Comparison of ENCODE assay signal across 18 cellular contexts in the genomic region with DNA sequence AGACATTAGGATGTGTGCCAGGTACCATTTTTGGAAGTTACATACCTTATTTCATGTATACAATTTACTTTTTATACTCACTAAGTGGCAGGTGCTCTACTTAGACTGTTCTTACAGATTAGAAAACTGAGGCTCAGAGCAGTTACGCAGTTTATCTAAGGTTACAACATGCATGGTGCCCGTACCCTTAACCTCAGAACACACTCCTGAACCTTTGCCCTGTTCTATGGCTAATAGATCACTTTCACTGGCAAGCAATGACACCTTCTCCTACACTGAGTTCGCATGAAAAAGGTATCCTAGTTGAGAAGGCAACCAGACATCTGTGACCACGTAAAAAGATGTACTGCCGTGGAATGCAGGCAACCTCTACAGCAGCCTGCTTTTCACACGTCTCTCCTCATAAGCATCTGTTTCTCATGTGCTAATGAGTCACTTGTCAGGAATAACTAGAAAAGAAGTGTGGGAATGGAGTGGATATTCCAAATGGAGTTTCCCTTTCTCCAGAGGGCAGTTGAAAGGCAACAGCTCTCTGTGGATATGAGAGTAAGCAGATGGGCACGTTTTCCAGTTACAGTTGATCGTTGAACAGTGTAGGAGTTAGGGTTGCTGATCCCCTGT.
DNase-seq lines count a peak whose midpoint lies in the region; ATAC-seq and TF ChIP-seq lines count a peak whose summit lies in the region.
"Had no signal": no experiment of that assay in that cellular context is flagged by ENCODE, and none has a peak within 500 bp of the region (broad histone marks: within the 10 kb centered on the region; RNA-seq: fewer than 3 reads in every experiment).

No MANE protein-coding gene starts in this region.

- no peak for TF ChIP-seq CTCF in epithelial cell of esophagus (IDR thresholded peaks at IDR 0.05; ENCODE audit: insufficient read depth, low read depth, low read length, missing control alignments)
- TF ChIP-seq CTCF in hepatocyte (IDR thresholded peaks at IDR 0.05; ENCODE audit: poor library complexity): no peak
- TF ChIP-seq CTCF in A673 (conservative IDR thresholded peaks at IDR 0.05; ENCODE audit: low read depth, low read length): no peak

- POLR2A ChIA-PET in A673 (lab: Charles Lee; ENCODE audit: low non-redundant PET): no interaction called here

- H3K27ac ChIP-seq in hepatocyte (no peak overlapping the region), A673 (ENCODE audit: low read depth, low read length, poor library complexity, severe bottlenecking) (no peak overlapping the region)
- H3K27ac ChIP-seq: suprapubic skin, uterus had no signal

- H3K4me1 ChIP-seq in hepatocyte (ENCODE audit: insufficient read depth): no peaks in the 10 kb centered on the region
- H3K4me1 ChIP-seq in A673 (ENCODE audit: insufficient read depth, low read length, poor library complexity, severe bottlenecking): no peaks in the 10 kb centered on the region
- H3K4me1 ChIP-seq: suprapubic skin, uterus had no signal

- no peaks in the 10 kb centered on the region for H4K20me1 ChIP-seq in hepatocyte (ENCODE audit: insufficient read depth, poor library complexity, severe bottlenecking)

- no peaks in the 10 kb centered on the region for H3K9me3 ChIP-seq in hepatocyte (ENCODE audit: low read depth)
- H3K9me3 ChIP-seq in A673 (ENCODE audit: low read depth, low read length, poor library complexity, severe bottlenecking): no peaks in the 10 kb centered on the region
- H3K9me3 ChIP-seq: suprapubic skin, uterus had no signal

- H3K4me2 ChIP-seq in hepatocyte: no peak overlapping the region

- intact Hi-C loops in Right ventricle myocardium inferior (cut with DNase I): loop anchor here (10.0 kb wide), 1 partner anchor 120 kb away; no protein-coding TSS in a partner anchor
- intact Hi-C loops in cardiac septum (cut with DNase I): no loop called here
- intact Hi-C loops in A673 (cut with micrococcal nuclease; ENCODE audit: unreplicated experiment): no loop called here

- no peaks in the 10 kb centered on the region for H3K27me3 ChIP-seq in hepatocyte
- peaks cover 14% of the 10 kb centered on the region for H3K27me3 ChIP-seq in A673 (replicated peaks; ENCODE audit: insufficient read depth, low read depth, low read length, poor library complexity)
- H3K27me3 ChIP-seq: suprapubic skin, uterus had no signal

- no peaks in the 10 kb centered on the region for H3K9me2 ChIP-seq in hepatocyte (replicated peaks; ENCODE audit: insufficient read depth)

- no peak overlapping the region for H3K4me3 ChIP-seq in epithelial cell of esophagus (ENCODE audit: low read length)
- no peak overlapping the region for H3K4me3 ChIP-seq in hepatocyte
- no peak overlapping the region for H3K4me3 ChIP-seq in A673 (ENCODE audit: low read depth, low read length, poor library complexity, severe bottlenecking)
- H3K4me3 ChIP-seq: suprapubic skin, uterus had no signal

- ATAC-seq in Right ventricle myocardium inferior: peak; percentile 29
- ATAC-seq: activated CD8-positive, alpha-beta memory T cell treated with anti-CD3 and anti-CD28 coated beads, Interleukin-2, amount 10 ng/mL, durations not matched to agents 7 days and 5 days; natural killer cell treated with Interleukin-12 subunit alpha and Interleukin-12 subunit beta and Interleukin-15 and Interleukin-18, amount 100 ng/mL, for 72 hours; T-cell had no signal

- DNase-seq in Right ventricle myocardium inferior (ENCODE audit: missing footprints) (no peak), cardiac septum (ENCODE audit: low spot score) (no peak), epithelial cell of esophagus (ENCODE audit: low read depth) (peak; percentile 13), hepatocyte (ENCODE audit: low spot score) (peak; percentile 5), stromal cell of bone marrow (ENCODE audit: low read depth) (peak; percentile 9), mucosa of gallbladder (ENCODE audit: low spot score) (no peak), A673 (ENCODE audit: low spot score) (no peak)
- no peak for DNase-seq in stimulated activated CD4-positive, alpha-beta T cell treated with anti-CD3 and anti-CD28 coated beads, Interleukin-12 subunit alpha, Interleukin-12 subunit beta, amount 100 ng/mL, for 4 hours
- DNase-seq: 8988T; activated CD4-positive, alpha-beta T cell treated with anti-CD3 and anti-CD28 coated beads for 48 hours; activated CD8-positive, alpha-beta memory T cell treated with anti-CD3 and anti-CD28 coated beads, Interleukin-2, amount 10 ng/mL, durations not matched to agents 7 days and 5 days; Kasumi-1; NCI-H2107; NCI-H510A; T-cell; uterus had no signal

- BruUV-seq in A673 (replicated peaks; lab: Mats Ljungman, UMichigan): no TSS peak

- H3K79me2 ChIP-seq in hepatocyte: no peaks in the 10 kb centered on the region

- H2AFZ ChIP-seq in hepatocyte: no peak overlapping the region

- CTCF ChIA-PET in A673 (lab: Charles Lee): no interaction called here

- H3K36me3 ChIP-seq in hepatocyte (replicated peaks; ENCODE audit: insufficient read depth, low read depth) (no peaks in the 10 kb centered on the region), A673 (ENCODE audit: insufficient read depth, low read length, poor library complexity, severe bottlenecking) (no peaks in the 10 kb centered on the region)
- H3K36me3 ChIP-seq: suprapubic skin, uterus had no signal

- 66% methylated on average over 8 of the region's 8 CpGs for WGBS in hepatocyte (ENCODE audit: low lambda C conversion rate, missing lambda C conversion rate)

Comparison
In these comparisons a context has a peak if more than half of its experiments do, and no peak if none do; other contexts are left out.
1. DNase-seq: peak in epithelial cell of esophagus (single experiment), hepatocyte (single experiment) and stromal cell of bone marrow (single experiment); none in Right ventricle myocardium inferior (single experiment), cardiac septum (single experiment), mucosa of gallbladder (single experiment), stimulated activated CD4-positive, alpha-beta T cell treated with anti-CD3 and anti-CD28 coated beads, Interleukin-12 subunit alpha, Interleukin-12 subunit beta, amount 100 ng/mL, for 4 hours (single experiment) and A673 (single experiment).